In the genomic region with DNA sequence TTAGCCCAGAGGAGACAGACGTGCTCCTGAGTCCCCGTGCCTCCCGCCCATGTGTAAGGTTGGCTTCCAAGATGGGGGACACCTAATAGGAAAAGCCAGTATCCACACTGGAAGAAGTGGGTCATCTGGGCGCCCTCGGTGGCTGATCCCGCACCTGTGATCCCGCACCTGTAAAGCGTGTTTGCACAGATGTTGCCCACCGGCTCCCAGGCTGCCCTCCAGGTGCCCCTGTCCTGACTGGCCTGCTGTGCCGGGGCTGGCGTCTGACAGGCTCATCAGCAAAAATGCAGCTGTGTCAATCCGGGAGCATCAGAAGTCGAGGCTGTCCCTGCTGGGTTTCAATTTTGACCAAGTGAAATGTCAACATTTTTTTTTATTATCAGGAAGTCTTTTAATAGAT, we compare ENCODE assay signal across 1 cellular context.
TF ChIP-seq lines count a peak whose summit lies in the region.

No MANE protein-coding gene starts in this region.

TF ChIP-seq in H1, 55 proteins besides CTCF, POLR2A, EP300 and RAD21:
- TF ChIP-seq POU5F1 (IDR thresholded peaks at IDR 0.05; ENCODE audit: low read depth, low read length): no peak
